Comparison of ENCODE assay signal across 20 cellular contexts in the genomic region with DNA sequence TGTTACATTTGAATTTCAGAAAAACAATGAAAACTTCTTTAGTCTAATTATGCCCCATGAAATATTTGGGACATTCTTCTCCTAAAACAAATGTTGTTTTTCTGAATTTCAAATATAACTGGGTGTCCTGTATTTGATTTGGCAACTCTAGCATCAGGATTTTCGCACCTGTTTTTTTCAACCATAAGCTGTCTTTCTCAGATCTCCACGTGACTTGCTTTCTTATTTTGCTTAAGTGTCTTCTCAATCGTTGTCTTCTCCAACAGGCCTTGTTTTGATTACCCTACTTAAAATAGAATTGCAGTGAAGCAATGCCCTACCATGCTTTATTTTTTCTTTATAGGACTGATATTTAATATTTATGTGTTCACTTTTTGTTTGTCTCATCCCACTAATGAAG.
DNase-seq lines count a peak whose midpoint lies in the region; ATAC-seq and TF ChIP-seq lines count a peak whose summit lies in the region.
"Had no signal": no experiment of that assay in that cellular context is flagged by ENCODE, and none has a peak within 500 bp of the region (broad histone marks: within the 10 kb centered on the region; RNA-seq: fewer than 3 reads in every experiment).

No MANE protein-coding gene starts in this region.

- intact Hi-C loops in Right ventricle myocardium superior (cut with DNase I): no loop called here
- intact Hi-C loops in activated naive CD4-positive, alpha-beta T cell treated with anti-CD3 and anti-CD28 coated beads for 36 hours (cut with micrococcal nuclease): no loop called here

- DNase-seq in cardiac muscle cell (ENCODE audit: low read depth in 1 of 2, low spot score in 1 of 2) (no peak), Right ventricle myocardium superior (no peak), NCI-H69 (lab: John Stamatoyannopoulos, UW) (peak; percentile 10), inferior parietal cortex (ENCODE audit: extremely low spot score) (peak; percentile 11), type B pancreatic cell (ENCODE audit: extremely low spot score, unreplicated experiment) (no peak)
- no peak for DNase-seq in activated naive CD4-positive, alpha-beta T cell treated with anti-CD3 and anti-CD28 coated beads for 36 hours
- DNase-seq: BE2C; CD4-positive, alpha-beta T cell; CD8-positive, alpha-beta memory T cell; DMS 273 treated with DMSO at 0.1 percent for 48 hours; DMS79; EL; GDM1; H9 had no signal

- H3K36me3 Mint-ChIP-seq in activated naive CD4-positive, alpha-beta T cell treated with anti-CD3 and anti-CD28 coated beads for 36 hours (ENCODE audit: low read depth): no peaks in the 10 kb centered on the region
- H3K36me3 Mint-ChIP-seq in type B pancreatic cell: no peaks in the 10 kb centered on the region
- H3K36me3 Mint-ChIP-seq: CD14-positive monocyte; CD8-positive, alpha-beta memory T cell had no signal

- H3K27me3 ChIP-seq in cardiac muscle cell: no peaks in the 10 kb centered on the region
- H3K27me3 ChIP-seq: BE2C; BLaER1 treated with 17β-estradiol and CSF1 and Interleukin-3, amounts not matched to agents 10 nM and 100 nM had no signal

- no peak for ATAC-seq in Right ventricle myocardium superior (ENCODE audit: poor library complexity)
- ATAC-seq: GM12878, GM23338, HCT116 had no signal

- no peaks in the 10 kb centered on the region for H3K27me3 Mint-ChIP-seq in activated naive CD4-positive, alpha-beta T cell treated with anti-CD3 and anti-CD28 coated beads for 36 hours (ENCODE audit: low read depth)
- H3K27me3 Mint-ChIP-seq in type B pancreatic cell: no peaks in the 10 kb centered on the region
- H3K27me3 Mint-ChIP-seq: CD4-positive, alpha-beta T cell; CD8-positive, alpha-beta memory T cell had no signal

- CTCF ChIA-PET in activated naive CD4-positive, alpha-beta T cell treated with anti-CD3 and anti-CD28 coated beads for 36 hours (lab: Charles Lee): no interaction called here

- TF ChIP-seq CTCF in cardiac muscle cell (IDR thresholded peaks at IDR 0.05; ENCODE audit: low read depth, low read length) (no peak), type B pancreatic cell (conservative IDR thresholded peaks at IDR 0.05) (no peak)

- no peak overlapping the region for H3K27ac Mint-ChIP-seq in activated naive CD4-positive, alpha-beta T cell treated with anti-CD3 and anti-CD28 coated beads for 36 hours
- no peak overlapping the region for H3K27ac Mint-ChIP-seq in type B pancreatic cell
- H3K27ac Mint-ChIP-seq: CD14-positive monocyte; CD4-positive, alpha-beta T cell; CD8-positive, alpha-beta memory T cell; GM23338 had no signal

- peaks cover 2% of the 10 kb centered on the region for H3K9me3 Mint-ChIP-seq in activated naive CD4-positive, alpha-beta T cell treated with anti-CD3 and anti-CD28 coated beads for 36 hours
- H3K9me3 Mint-ChIP-seq in type B pancreatic cell: no peaks in the 10 kb centered on the region
- H3K9me3 Mint-ChIP-seq: GM23338, H9 had no signal

- H3K9me3 ChIP-seq in cardiac muscle cell (ENCODE audit: low read depth): no peaks in the 10 kb centered on the region
- H3K9me3 ChIP-seq: BE2C; BLaER1 treated with 17β-estradiol and CSF1 and Interleukin-3, amounts not matched to agents 10 nM and 100 nM had no signal

- H3K4me3 ChIP-seq in cardiac muscle cell: no peak overlapping the region
- H3K4me3 ChIP-seq: BLaER1 treated with 17β-estradiol and CSF1 and Interleukin-3, amounts not matched to agents 10 nM and 100 nM; GM12878; GM23338 had no signal

- peaks cover 20% of the 10 kb centered on the region for H3K4me1 ChIP-seq in cardiac muscle cell (ENCODE audit: low read depth)
- H3K4me1 ChIP-seq: BE2C; BLaER1 treated with 17β-estradiol and CSF1 and Interleukin-3, amounts not matched to agents 10 nM and 100 nM had no signal

- H3K4me1 Mint-ChIP-seq in activated naive CD4-positive, alpha-beta T cell treated with anti-CD3 and anti-CD28 coated beads for 36 hours (ENCODE audit: low read depth): no peaks in the 10 kb centered on the region
- H3K4me1 Mint-ChIP-seq in type B pancreatic cell (ENCODE audit: unreplicated experiment): no peaks in the 10 kb centered on the region
- H3K4me1 Mint-ChIP-seq: CD14-positive monocyte; CD8-positive, alpha-beta memory T cell; H9 had no signal

- no peak overlapping the region for H3K4me3 Mint-ChIP-seq in activated naive CD4-positive, alpha-beta T cell treated with anti-CD3 and anti-CD28 coated beads for 36 hours
- no peak overlapping the region for H3K4me3 Mint-ChIP-seq in type B pancreatic cell
- H3K4me3 Mint-ChIP-seq: CD14-positive monocyte; CD4-positive, alpha-beta T cell; CD8-positive, alpha-beta memory T cell; GM23338; H9 had no signal

- H3K36me3 ChIP-seq in cardiac muscle cell: no peaks in the 10 kb centered on the region
- H3K36me3 ChIP-seq: BE2C; BLaER1 treated with 17β-estradiol and CSF1 and Interleukin-3, amounts not matched to agents 10 nM and 100 nM had no signal

- H3K27ac ChIP-seq in cardiac muscle cell: peak overlapping the region; percentile 34
- H3K27ac ChIP-seq: 22Rv1; BLaER1 treated with 17β-estradiol and CSF1 and Interleukin-3, amounts not matched to agents 10 nM and 100 nM had no signal

Comparison
In these comparisons a context has a peak if more than half of its experiments do, and no peak if none do; other contexts are left out.
1. DNase-seq: peak in NCI-H69 (single experiment) and inferior parietal cortex (single experiment); none in cardiac muscle cell (0 of 2), Right ventricle myocardium superior (single experiment), activated naive CD4-positive, alpha-beta T cell treated with anti-CD3 and anti-CD28 coated beads for 36 hours (single experiment) and type B pancreatic cell (single experiment).